ENCODE assay signal across 8 cellular contexts in genomic region chr10:71213127-71213616, GRCh38. TPM values are rescaled to one million over a fixed set of nuclear protein-coding genes. Genes with fewer than 3 reads are reported as not detected.
DNase-seq lines count a peak whose midpoint lies in the region; ATAC-seq and TF ChIP-seq lines count a peak whose summit lies in the region.

No MANE protein-coding gene starts in this region.

- 0 to 1% (median 1%) methylated on average over 12 to 36 of the region's 36 CpGs for WGBS in adrenal gland, 4 donors
- WGBS in trophoblast cell (ENCODE audit: extremely low coverage, insufficient coverage, insufficient read length): no CpG with 5 or more reads among the region's 36 CpGs

- H4K91ac ChIP-seq in trophoblast cell (ENCODE audit: low read depth, low read length): peak overlapping the region; percentile 93

- H3K4me3 ChIP-seq in GM12865 (ENCODE audit: low read depth, low read length) (no peak overlapping the region), adrenal gland (peak overlapping the region in 2 of 4 donors; percentile 10 to 86), trophoblast cell (ENCODE audit: low read depth, low read length) (peak overlapping the region; percentile 98)

- peak overlapping the region; percentile 95 for H3K4ac ChIP-seq in trophoblast cell (ENCODE audit: low read depth, low read length)

- peak overlapping the region; percentile 98 for H3K14ac ChIP-seq in trophoblast cell (ENCODE audit: low read length)

- peaks cover 22 to 31% of the 10 kb centered on the region in 2 donors for H3K4me1 ChIP-seq in adrenal gland (replicated peaks in 1 of 2)
- H3K4me1 ChIP-seq in trophoblast cell (ENCODE audit: control insufficient read depth in 1 of 2, insufficient read depth in 2 of 2, low read length in 2 of 2): peaks cover 33 to 34% of the 10 kb centered on the region in 2 experiments

- H3K9me3 ChIP-seq in adrenal gland (replicated peaks in 1 of 3): no peaks in the 10 kb centered on the region
- no peaks in the 10 kb centered on the region for H3K9me3 ChIP-seq in trophoblast cell (ENCODE audit: insufficient read depth, low read depth, low read length)

- intact Hi-C loops in adrenal gland (cut with DNase I) (loop anchor here in 1 of 2 donors (10.0 kb wide), 1 partner anchor 288 kb away; no protein-coding TSS in a partner anchor), left cardiac atrium (cut with DNase I) (loop anchor here (2.0 to 10.0 kb wide), 4 partner anchors 56 to 306 kb away; no protein-coding TSS in a partner anchor)

- H4K12ac ChIP-seq in trophoblast cell (ENCODE audit: low read depth, low read length): peak overlapping the region; percentile 63

- peak overlapping the region; percentile 98 for H2BK5ac ChIP-seq in trophoblast cell (ENCODE audit: low read depth, low read length, poor library complexity)

- H3K27ac ChIP-seq in 22Rv1 (peak overlapping the region; percentile 52), adrenal gland (peak overlapping the region in 3 of 5 donors; percentile 49 to 79 (median 77)), trophoblast cell (ENCODE audit: low read depth, low read length) (peak overlapping the region; percentile 81)

- H2BK120ac ChIP-seq in trophoblast cell (ENCODE audit: insufficient read depth, low read length, poor library complexity): peak overlapping the region; percentile 97

- peak; percentile 1 to 7 for ATAC-seq in left cardiac atrium
- ATAC-seq in GM18505 (IDR thresholded peaks at IDR 0.05; ENCODE audit: unreplicated experiment): no peak
- no peak for ATAC-seq in HG03520 (IDR thresholded peaks at IDR 0.05; ENCODE audit: unreplicated experiment)

- peak overlapping the region; percentile 70 for H2AFZ ChIP-seq in trophoblast cell (ENCODE audit: insufficient read depth, low read length, poor library complexity)

- H3K36me3 ChIP-seq in adrenal gland (replicated peaks in 1 of 2) (no peaks in the 10 kb centered on the region), trophoblast cell (ENCODE audit: control insufficient read depth in 1 of 2, insufficient read depth in 2 of 2, low read length in 2 of 2) (peaks cover 5 to 8% of the 10 kb centered on the region in 2 experiments)

- peak overlapping the region; percentile 77 for H2BK12ac ChIP-seq in trophoblast cell (ENCODE audit: low read length)

- peak overlapping the region; percentile 83 for H2AK5ac ChIP-seq in trophoblast cell (ENCODE audit: low read length)

- DNase-seq in GM12865 (ENCODE audit: low read depth) (peak; percentile 18), NCI-H510A treated with DMSO at 0.1 percent for 48 hours (lab: John Stamatoyannopoulos, UW) (peak; percentile 92), adrenal gland (peak in 4 of 7 donors; percentile 41 to 80 (median 50)), left cardiac atrium (peak; percentile 57), trophoblast cell (peak; percentile 82 to 87)

- H4K8ac ChIP-seq in trophoblast cell (ENCODE audit: low read depth, low read length): peak overlapping the region; percentile 75

- H3K27me3 ChIP-seq in adrenal gland: no peaks in the 10 kb centered on the region
- no peaks in the 10 kb centered on the region for H3K27me3 ChIP-seq in trophoblast cell (ENCODE audit: insufficient read depth, low read length)

- H3K9ac ChIP-seq in trophoblast cell (ENCODE audit: low read length): peak overlapping the region; percentile 86

- H3K79me2 ChIP-seq in trophoblast cell (ENCODE audit: control insufficient read depth, insufficient read depth, low read length, poor library complexity): peaks cover 36% of the 10 kb centered on the region

- H3K23ac ChIP-seq in trophoblast cell (ENCODE audit: low read length): no peak overlapping the region

- H3K4me2 ChIP-seq in trophoblast cell (ENCODE audit: low read length): peak overlapping the region; percentile 89

- TF ChIP-seq POLR2A in adrenal gland (IDR thresholded peaks at IDR 0.05): no peak
- TF ChIP-seq POLR2A in GM18505 (IDR thresholded peaks at IDR 0.05; ENCODE audit: borderline replicate concordance, extremely low read depth, insufficient read depth, insufficient read length): no peak

- TF ChIP-seq CTCF in 22Rv1 (IDR thresholded peaks at IDR 0.05) (no peak), GM12865 (IDR thresholded peaks at IDR 0.05; ENCODE audit: insufficient read depth, low read depth, low read length, missing control alignments) (no peak), adrenal gland (IDR thresholded peaks at IDR 0.05) (no peak)

- H3K79me1 ChIP-seq in trophoblast cell (ENCODE audit: low read length): peaks cover 49% of the 10 kb centered on the region

- peak overlapping the region; percentile 99 for H3K18ac ChIP-seq in trophoblast cell (ENCODE audit: low read length)

RNA-seq across cellular contexts. Expression of gene UNC5B, which starts 0.8 kb away (rescaled TPM):
- total RNA-seq in adrenal gland: 10 to 100 TPM in 5 of 8 donors, 1 to 10 TPM in 3; 6.8 to 27.0 (median 10.9) TPM
- 1 to 10 TPM; 3.0 to 7.9 (median 7.3) TPM for polyA plus RNA-seq in adrenal gland
- total RNA-seq in left cardiac atrium: 10 to 100 TPM; 12.4 to 17.7 TPM
- 54.7 and 55.5 TPM in 2 replicates for polyA plus RNA-seq in trophoblast cell (2013)

Comparison
In these comparisons a context has a peak if more than half of its experiments do, and no peak if none do; other contexts are left out.
1. DNase-seq: peak in every context shown above with its lines; median percentile 92 in NCI-H510A treated with DMSO at 0.1 percent for 48 hours; 84 in trophoblast cell; 57 in left cardiac atrium; 50 in adrenal gland; 18 in GM12865.
2. ATAC-seq: peak in left cardiac atrium (2 of 2); none in GM18505 (single experiment) and HG03520 (single experiment).
3. Peak in every context shown above with its lines, with median percentiles within 50 percentile points of each other: H3K27ac ChIP-seq.